ENCODE assay signal across 7 cellular contexts in the genomic region with DNA sequence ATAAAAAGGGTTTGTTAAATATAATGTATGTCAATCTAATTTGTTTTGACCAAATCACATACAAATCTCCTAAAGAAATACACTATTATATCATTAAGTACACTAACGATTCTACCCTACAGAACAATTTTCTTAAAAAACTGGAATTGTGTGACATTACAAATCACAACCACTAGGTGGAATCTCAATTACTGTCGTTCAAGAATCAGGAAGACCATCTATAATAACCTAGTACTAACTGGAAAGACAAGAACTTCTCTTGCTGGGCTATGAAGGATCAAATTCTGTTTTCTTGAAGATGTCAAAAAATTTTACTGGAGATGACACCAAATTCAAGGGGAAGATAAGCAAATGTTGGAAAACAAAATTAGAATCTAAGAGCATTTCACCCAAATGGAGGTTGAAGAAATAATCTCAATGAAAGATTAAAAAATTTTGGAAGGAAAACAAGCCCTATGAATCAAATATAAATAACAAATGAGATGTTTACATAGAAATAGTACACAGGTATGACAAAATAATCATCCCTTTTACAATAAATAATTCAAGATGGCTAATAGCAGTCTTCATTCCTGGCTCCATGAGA.
DNase-seq lines count a peak whose midpoint lies in the region; ATAC-seq, FAIRE-seq and TF ChIP-seq lines count a peak whose summit lies in the region.

No MANE protein-coding gene starts in this region.

- no peak overlapping the region for H2BK15ac ChIP-seq in mesenchymal stem cell (ENCODE audit: low read depth, poor library complexity, severe bottlenecking)

- 83% methylated on average over 1 of the region's 2 CpGs for WGBS in mesenchymal stem cell

- peaks cover 4% of the 10 kb centered on the region for H3K4me1 ChIP-seq in mesenchymal stem cell (ENCODE audit: control insufficient read depth, insufficient read depth, low read depth, low read length)

- H2AK5ac ChIP-seq in mesenchymal stem cell (ENCODE audit: low read length, severe bottlenecking) = no peak overlapping the region

- H3K36me3 ChIP-seq in mesenchymal stem cell (ENCODE audit: control insufficient read depth in 1 of 2, insufficient read depth in 2 of 2, low read depth in 1 of 2, low read length in 2 of 2) = peaks cover 0 to 37% of the 10 kb centered on the region in 2 experiments

- no peak overlapping the region for H3K14ac ChIP-seq in mesenchymal stem cell (ENCODE audit: low read length in 2 of 2)

- H2BK12ac ChIP-seq in mesenchymal stem cell (ENCODE audit: low read length in 2 of 2) = no peak overlapping the region

- H3K27me3 ChIP-seq in mesenchymal stem cell (ENCODE audit: control insufficient read depth in 1 of 2, insufficient read depth in 1 of 2, low read length in 2 of 2) = no peaks in the 10 kb centered on the region

- TF ChIP-seq POLR2A in H54 (IDR thresholded peaks at IDR 0.05; ENCODE audit: low read depth, low read length) = no peak

- H3K36me3 Mint-ChIP-seq in central memory CD8-positive, alpha-beta T cell (ENCODE audit: insufficient read depth) = peaks cover 34% of the 10 kb centered on the region

- no peak overlapping the region for H3K9ac ChIP-seq in mesenchymal stem cell (ENCODE audit: low read length)

- DNase-seq in GM04504 (ENCODE audit: low read depth) = peak; percentile 18
- no peak for DNase-seq in H54 (ENCODE audit: insufficient read length, low spot score)
- DNase-seq in NCI-H2196 treated with DMSO at 0.1 percent for 48 hours (lab: John Stamatoyannopoulos, UW; ENCODE audit: unreplicated experiment) = peak; percentile 7
- no peak for DNase-seq in central memory CD8-positive, alpha-beta T cell (ENCODE audit: low spot score in 2 of 2)
- peak; percentile 58 for DNase-seq in mesenchymal stem cell

- H2BK5ac ChIP-seq in mesenchymal stem cell (ENCODE audit: low read depth, low read length, poor library complexity, severe bottlenecking) = no peak overlapping the region

- no peak overlapping the region for H4K8ac ChIP-seq in mesenchymal stem cell (ENCODE audit: low read length)

- H3K9me3 Mint-ChIP-seq in central memory CD8-positive, alpha-beta T cell = no peaks in the 10 kb centered on the region

- peak; percentile 28 for ATAC-seq in central memory CD8-positive, alpha-beta T cell (replicated peaks; ENCODE audit: extremely low read depth, poor library complexity, severe bottlenecking)
- ATAC-seq in HG02840 (IDR thresholded peaks at IDR 0.05; ENCODE audit: low FRiP score, unreplicated experiment) = no peak
- ATAC-seq in HG03460 (IDR thresholded peaks at IDR 0.05; ENCODE audit: unreplicated experiment) = no peak

- peak; percentile 74 for FAIRE-seq in H54 (lab: Jason Lieb, UNC)

- H3K27ac Mint-ChIP-seq in central memory CD8-positive, alpha-beta T cell (ENCODE audit: low read depth) = no peak overlapping the region

- no peaks in the 10 kb centered on the region for H3K27me3 Mint-ChIP-seq in central memory CD8-positive, alpha-beta T cell

- no peak overlapping the region for H4K91ac ChIP-seq in mesenchymal stem cell (ENCODE audit: low read length)

- H3K18ac ChIP-seq in mesenchymal stem cell (ENCODE audit: low read depth in 1 of 2, low read length in 2 of 2) = no peak overlapping the region

- H3K4me3 Mint-ChIP-seq in central memory CD8-positive, alpha-beta T cell = no peak overlapping the region

- H3K4me3 ChIP-seq in mesenchymal stem cell (ENCODE audit: insufficient read depth in 1 of 2, low read depth in 1 of 2, low read length in 2 of 2) = no peak overlapping the region

- no peak overlapping the region for H2BK120ac ChIP-seq in mesenchymal stem cell (ENCODE audit: low read depth, low read length)

- no peak overlapping the region for H3K23ac ChIP-seq in mesenchymal stem cell (ENCODE audit: low read length in 2 of 2)

- H3K27ac ChIP-seq in mesenchymal stem cell (ENCODE audit: low read length, poor library complexity, severe bottlenecking) = no peak overlapping the region

- H3K79me1 ChIP-seq in mesenchymal stem cell (replicated peaks; ENCODE audit: low read length, poor library complexity, severe bottlenecking) = peaks cover 17% of the 10 kb centered on the region

- no peaks in the 10 kb centered on the region for H3K9me3 ChIP-seq in mesenchymal stem cell (ENCODE audit: control insufficient read depth, low read length)

- H2AFZ ChIP-seq in mesenchymal stem cell (ENCODE audit: low read depth, low read length) = no peak overlapping the region

- H3K4me2 ChIP-seq in mesenchymal stem cell (ENCODE audit: low read length, poor library complexity, severe bottlenecking) = no peak overlapping the region

- no peak overlapping the region for H3K4ac ChIP-seq in mesenchymal stem cell (ENCODE audit: low read depth in 1 of 2, low read length in 2 of 2)

- H3K4me1 Mint-ChIP-seq in central memory CD8-positive, alpha-beta T cell = peaks cover 34% of the 10 kb centered on the region

Comparison
In these comparisons a context has a peak if more than half of its experiments do, and no peak if none do; other contexts are left out.
1. DNase-seq: peak in GM04504 (single experiment), NCI-H2196 treated with DMSO at 0.1 percent for 48 hours (single experiment) and mesenchymal stem cell (single experiment); none in H54 (single experiment) and central memory CD8-positive, alpha-beta T cell (0 of 2).